Comparison of ENCODE assay signal across 8 cellular contexts in the genomic region with DNA sequence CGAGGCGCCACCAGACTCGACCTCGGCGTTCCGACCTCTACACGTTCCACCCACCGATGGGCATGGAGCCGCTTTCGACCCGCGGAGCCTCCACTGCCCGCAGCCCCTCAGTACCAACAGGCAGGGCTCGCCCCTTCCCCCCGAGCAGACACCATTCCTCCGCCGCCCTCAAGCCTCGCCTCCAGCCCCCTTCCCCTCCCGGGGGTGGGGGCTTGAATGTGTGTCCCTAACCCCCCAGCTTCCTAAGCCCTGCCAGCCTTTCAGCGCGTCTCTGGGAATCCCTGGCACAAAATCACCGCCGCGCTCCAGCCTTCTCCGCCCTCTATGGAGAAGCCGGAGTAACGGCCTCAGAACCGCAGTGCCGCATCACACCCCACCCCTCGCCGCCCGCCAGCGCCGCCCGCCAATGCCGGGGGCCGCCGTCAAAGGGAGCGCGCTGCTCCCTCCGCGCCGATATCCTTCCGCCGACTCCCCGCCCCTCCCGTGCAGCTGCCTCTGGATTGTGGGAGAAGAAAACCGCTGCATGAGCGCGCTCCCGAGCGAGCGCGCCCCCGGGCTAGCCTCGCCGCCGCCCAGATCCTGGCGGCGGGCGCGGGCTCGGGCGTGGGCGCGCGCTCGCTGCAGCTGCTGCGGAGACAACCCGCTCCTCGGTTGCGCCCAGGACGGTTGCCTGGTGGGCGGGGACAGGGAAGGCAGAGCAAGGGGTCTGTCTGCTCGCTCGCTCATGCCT. TPM values are rescaled to one million over a fixed set of nuclear protein-coding genes. Genes with fewer than 3 reads are reported as not detected.
A peak's percentile ranks its signal among the peaks of the same experiment; 100 is the strongest.
DNase-seq lines count a peak whose midpoint lies in the region; TF ChIP-seq lines count a peak whose summit lies in the region.

A gene with protein sequence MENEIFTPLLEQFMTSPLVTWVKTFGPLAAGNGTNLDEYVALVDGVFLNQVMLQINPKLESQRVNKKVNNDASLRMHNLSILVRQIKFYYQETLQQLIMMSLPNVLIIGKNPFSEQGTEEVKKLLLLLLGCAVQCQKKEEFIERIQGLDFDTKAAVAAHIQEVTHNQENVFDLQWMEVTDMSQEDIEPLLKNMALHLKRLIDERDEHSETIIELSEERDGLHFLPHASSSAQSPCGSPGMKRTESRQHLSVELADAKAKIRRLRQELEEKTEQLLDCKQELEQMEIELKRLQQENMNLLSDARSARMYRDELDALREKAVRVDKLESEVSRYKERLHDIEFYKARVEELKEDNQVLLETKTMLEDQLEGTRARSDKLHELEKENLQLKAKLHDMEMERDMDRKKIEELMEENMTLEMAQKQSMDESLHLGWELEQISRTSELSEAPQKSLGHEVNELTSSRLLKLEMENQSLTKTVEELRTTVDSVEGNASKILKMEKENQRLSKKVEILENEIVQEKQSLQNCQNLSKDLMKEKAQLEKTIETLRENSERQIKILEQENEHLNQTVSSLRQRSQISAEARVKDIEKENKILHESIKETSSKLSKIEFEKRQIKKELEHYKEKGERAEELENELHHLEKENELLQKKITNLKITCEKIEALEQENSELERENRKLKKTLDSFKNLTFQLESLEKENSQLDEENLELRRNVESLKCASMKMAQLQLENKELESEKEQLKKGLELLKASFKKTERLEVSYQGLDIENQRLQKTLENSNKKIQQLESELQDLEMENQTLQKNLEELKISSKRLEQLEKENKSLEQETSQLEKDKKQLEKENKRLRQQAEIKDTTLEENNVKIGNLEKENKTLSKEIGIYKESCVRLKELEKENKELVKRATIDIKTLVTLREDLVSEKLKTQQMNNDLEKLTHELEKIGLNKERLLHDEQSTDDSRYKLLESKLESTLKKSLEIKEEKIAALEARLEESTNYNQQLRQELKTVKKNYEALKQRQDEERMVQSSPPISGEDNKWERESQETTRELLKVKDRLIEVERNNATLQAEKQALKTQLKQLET (N-terminal part only) (minus strand): TSS at position 343 of the 730 bp plus-strand sequence. CDS start 777 bp downstream, outside the sequence.

- no peaks in the 10 kb centered on the region for H3K9me3 Mint-ChIP-seq in activated naive CD4-positive, alpha-beta T cell treated with anti-CD3 and anti-CD28 coated beads for 36 hours

- peaks cover 10% of the 10 kb centered on the region for H3K27me3 Mint-ChIP-seq in activated naive CD4-positive, alpha-beta T cell treated with anti-CD3 and anti-CD28 coated beads for 36 hours (ENCODE audit: low read depth)

- H3K4me3 Mint-ChIP-seq in activated naive CD4-positive, alpha-beta T cell treated with anti-CD3 and anti-CD28 coated beads for 36 hours = peak within 1 kb of the TSS; percentile 86

- DNase-seq in GM04504 (ENCODE audit: low read depth) = peak; percentile 94
- peak; percentile 89 for DNase-seq in HEK293T (ENCODE audit: extremely low spot score)
- DNase-seq in MV-4-11 (lab: John Stamatoyannopoulos, UW) = peak; percentile 91
- peak; percentile 97 to 98 for DNase-seq in SJSA1 (ENCODE audit: low read depth in 1 of 2, low spot score in 2 of 2)
- peak; percentile 89 for DNase-seq in activated naive CD4-positive, alpha-beta T cell treated with anti-CD3 and anti-CD28 coated beads for 36 hours
- DNase-seq in germinal center (ENCODE audit: low spot score) = peak; percentile 85
- peak; percentile 82 for DNase-seq in non-pigmented ciliary epithelial cell (ENCODE audit: low read depth)
- DNase-seq in substantia nigra (lab: John Stamatoyannopoulos, UW) = peak; percentile 66 to 98 (median 92)

- H3K27ac ChIP-seq in SJSA1 = peak within 1 kb of the TSS; percentile 64
- H3K27ac ChIP-seq in substantia nigra (ENCODE audit: low read depth, low read length, poor library complexity, severe bottlenecking) = peak within 1 kb of the TSS; percentile 96

- CTCF ChIA-PET in HEK293T (lab: Yijun Ruan, JAX) = interaction anchor here (0.6 kb wide), 1 partner anchor 1216 kb away, joined by 4 read pairs; no protein-coding TSS in a partner anchor
- CTCF ChIA-PET in activated naive CD4-positive, alpha-beta T cell treated with anti-CD3 and anti-CD28 coated beads for 36 hours (lab: Charles Lee) = interaction anchor here (0.6 to 1.6 kb wide), 3 partner anchors 12 to 1619 kb away, joined by 3 to 5 read pairs (median 4); no protein-coding TSS in a partner anchor

- peaks cover 6% of the 10 kb centered on the region for H3K4me1 ChIP-seq in SJSA1 (replicated peaks)

- H3K27ac Mint-ChIP-seq in activated naive CD4-positive, alpha-beta T cell treated with anti-CD3 and anti-CD28 coated beads for 36 hours = peak within 1 kb of the TSS; percentile 53

- H3K4me3 ChIP-seq in SJSA1 = peak within 1 kb of the TSS; percentile 65

- H3K36me3 ChIP-seq in SJSA1 = no peaks in the 10 kb centered on the region; the same call in 1 of the 2 replicates

- no peaks in the 10 kb centered on the region for H3K9me3 ChIP-seq in SJSA1 (replicated peaks)

- POLR2A ChIA-PET in HEK293T (lab: Yijun Ruan, JAX) = interaction anchor here (0.7 to 2.1 kb wide), 10 partner anchors 9 to 198 kb away, joined by 3 to 15 read pairs (median 3); partner anchors contain the start of genes CFAP36 and PPP4R3B

- no peaks in the 10 kb centered on the region for H3K27me3 ChIP-seq in SJSA1 (replicated peaks)

- intact Hi-C loops in activated naive CD4-positive, alpha-beta T cell treated with anti-CD3 and anti-CD28 coated beads for 36 hours (cut with micrococcal nuclease) = loop anchor here (1.0 to 5.0 kb wide), 11 partner anchors 100 to 517 kb away; partner anchors contain the start of genes CFAP36, CLHC1, MTIF2 and PNPT1

- H3K36me3 Mint-ChIP-seq in activated naive CD4-positive, alpha-beta T cell treated with anti-CD3 and anti-CD28 coated beads for 36 hours (ENCODE audit: low read depth) = peaks cover 1% of the 10 kb centered on the region

- peaks cover 18% of the 10 kb centered on the region for H3K4me1 Mint-ChIP-seq in activated naive CD4-positive, alpha-beta T cell treated with anti-CD3 and anti-CD28 coated beads for 36 hours (ENCODE audit: low read depth)

TF ChIP-seq in HEK293T, 16 proteins besides CTCF, POLR2A, EP300 and RAD21:
- TF ChIP-seq NFRKB (IDR thresholded peaks at IDR 0.05) (0 out of 2 replicates have a peak, but pooled peaks have one; percentile 24), ARNT (IDR thresholded peaks at IDR 0.05) (peak; percentile 61; the same call in 1 of the 2 replicates), CTBP1 (IDR thresholded peaks at IDR 0.05; ENCODE audit: borderline replicate concordance) (peak; percentile 80), ELF4 (IDR thresholded peaks at IDR 0.05) (0 out of 2 replicates have a peak, but pooled peaks have one; percentile 28), FOXM1 (IDR thresholded peaks at IDR 0.05; ENCODE audit: borderline replicate concordance) (peak; percentile 89), SUZ12 (IDR thresholded peaks at IDR 0.05) (no peak), PKNOX1 (IDR thresholded peaks at IDR 0.05) (no peak), FOXK2 (IDR thresholded peaks at IDR 0.05) (no peak), LEF1 (IDR thresholded peaks at IDR 0.05; ENCODE audit: borderline replicate concordance) (0 out of 2 replicates have a peak, but pooled peaks have one; percentile 45)

RNA-seq across cellular contexts. Expression of the gene that starts here (rescaled TPM):
- 51.3 and 73.5 TPM in 2 replicates for total RNA-seq in SJSA1 (2014; rRNA removed; shearing (Covaris generic))
- total RNA-seq in activated naive CD4-positive, alpha-beta T cell treated with anti-CD3 and anti-CD28 coated beads for 36 hours = 10 to 100 TPM in 1 of 2 experiments, 1 to 10 TPM in 1; 9.7 to 10.7 TPM

Comparison
In these comparisons a context has a peak if more than half of its experiments do, and no peak if none do; other contexts are left out.
1. Peak in every context shown above with its lines: DNase-seq, H3K4me3 ChIP-seq and H3K27ac ChIP-seq.